ENCODE assay signal across 7 cellular contexts in the genomic region with DNA sequence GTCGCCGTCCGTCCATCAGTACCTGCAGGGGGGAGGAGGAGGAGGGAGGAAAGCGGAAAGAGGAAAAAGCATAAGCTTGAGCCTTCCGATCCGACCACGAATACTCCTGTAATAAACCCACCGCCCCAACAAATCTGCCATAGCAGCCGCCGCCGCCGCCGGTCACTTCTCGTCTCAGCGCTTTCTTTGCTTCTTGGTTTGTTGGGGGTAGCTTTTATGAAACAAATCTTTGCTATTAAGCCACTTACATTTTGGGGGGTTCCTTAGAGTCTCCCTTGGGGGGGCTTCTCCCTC. TPM values are rescaled to one million over a fixed set of nuclear protein-coding genes. Genes with fewer than 3 reads are reported as not detected.
DNase-seq lines count a peak whose midpoint lies in the region; ATAC-seq and TF ChIP-seq lines count a peak whose summit lies in the region.

No MANE protein-coding gene starts in this region.

- DNase-seq in fibroblast of villous mesenchyme (ENCODE audit: low read depth): no peak
- DNase-seq in stimulated activated effector memory CD8-positive, alpha-beta T cell treated with anti-CD3 and anti-CD28 coated beads, Interleukin-12 subunit alpha, Interleukin-12 subunit beta, amount 100 ng/mL, for 72 hours (ENCODE audit: low spot score in 2 of 2): no peak
- no peak for DNase-seq in EL
- no peak for DNase-seq in activated gamma-delta T cell treated with Interleukin-2 at 50 U/mL for 16 hours
- no peak for DNase-seq in NCI-H2196 treated with DMSO at 0.1 percent for 48 hours (lab: John Stamatoyannopoulos, UW; ENCODE audit: unreplicated experiment)

- peak overlapping the region; percentile 69 for H3K9ac ChIP-seq in OCI-LY3 (ENCODE audit: low read length)

- H3K36me3 Mint-ChIP-seq in stimulated activated effector memory CD8-positive, alpha-beta T cell treated with anti-CD3 and anti-CD28 coated beads, Interleukin-12 subunit alpha, Interleukin-12 subunit beta, amount 100 ng/mL, for 72 hours: no peaks in the 10 kb centered on the region

- peak overlapping the region; percentile 91 for H2AFZ ChIP-seq in OCI-LY3 (ENCODE audit: low read depth, low read length)

- H3K27me3 ChIP-seq in OCI-LY3 (ENCODE audit: low read depth, low read length): 0 out of 2 replicates have a peak, but pooled peaks cover 6% of the 10 kb centered on the region

- no peaks in the 10 kb centered on the region for H3K36me3 ChIP-seq in OCI-LY3 (replicated peaks; ENCODE audit: low read depth, low read length)

- H3K79me2 ChIP-seq in OCI-LY3 (ENCODE audit: low read length): no peaks in the 10 kb centered on the region

- peaks cover 20% of the 10 kb centered on the region for H3K4me1 ChIP-seq in OCI-LY3 (ENCODE audit: low read length)

- no peak for TF ChIP-seq CTCF in OCI-LY3 (IDR thresholded peaks at IDR 0.05; ENCODE audit: low read depth, low read length)
- TF ChIP-seq CTCF in fibroblast of villous mesenchyme (IDR thresholded peaks at IDR 0.05; ENCODE audit: insufficient read depth, low read depth, low read length): no peak

- H3K27ac Mint-ChIP-seq in stimulated activated effector memory CD8-positive, alpha-beta T cell treated with anti-CD3 and anti-CD28 coated beads, Interleukin-12 subunit alpha, Interleukin-12 subunit beta, amount 100 ng/mL, for 72 hours: no peak overlapping the region

- peak overlapping the region; percentile 66 for H3K4me3 Mint-ChIP-seq in stimulated activated effector memory CD8-positive, alpha-beta T cell treated with anti-CD3 and anti-CD28 coated beads, Interleukin-12 subunit alpha, Interleukin-12 subunit beta, amount 100 ng/mL, for 72 hours

- peaks cover 20% of the 10 kb centered on the region for H3K4me1 Mint-ChIP-seq in stimulated activated effector memory CD8-positive, alpha-beta T cell treated with anti-CD3 and anti-CD28 coated beads, Interleukin-12 subunit alpha, Interleukin-12 subunit beta, amount 100 ng/mL, for 72 hours

- peak overlapping the region; percentile 76 for H3K4me2 ChIP-seq in OCI-LY3 (ENCODE audit: low read length)

- ATAC-seq in GM21526 (IDR thresholded peaks at IDR 0.05; ENCODE audit: low FRiP score, unreplicated experiment): peak; percentile 12
- ATAC-seq in stimulated activated effector memory CD8-positive, alpha-beta T cell treated with anti-CD3 and anti-CD28 coated beads, Interleukin-12 subunit alpha, Interleukin-12 subunit beta, amount 100 ng/mL, for 72 hours: peak; percentile 6

- H3K9me3 Mint-ChIP-seq in stimulated activated effector memory CD8-positive, alpha-beta T cell treated with anti-CD3 and anti-CD28 coated beads, Interleukin-12 subunit alpha, Interleukin-12 subunit beta, amount 100 ng/mL, for 72 hours: no peaks in the 10 kb centered on the region

- H3K27ac ChIP-seq in OCI-LY3 (ENCODE audit: low read length): no peak overlapping the region

- peak overlapping the region; percentile 88 for H3K4me3 ChIP-seq in OCI-LY3 (ENCODE audit: low read length)
- H3K4me3 ChIP-seq in fibroblast of villous mesenchyme (ENCODE audit: low read depth, low read length): peak overlapping the region; percentile 61

- H3K9me3 ChIP-seq in OCI-LY3 (ENCODE audit: insufficient read depth, low read length): no peaks in the 10 kb centered on the region

- no peaks in the 10 kb centered on the region for H4K20me1 ChIP-seq in OCI-LY3 (ENCODE audit: insufficient read depth, low read length)

RNA-seq across cellular contexts. Expression of a gene that starts 0.3 kb away (rescaled TPM):
- under 0.01 and 0.32 TPM in 2 replicates for total RNA-seq in fibroblast of villous mesenchyme
